ENCODE assay signal across 11 cellular contexts in genomic region chr11:16703795-16704194, GRCh38.
"Had no signal": no experiment of that assay in that cellular context is flagged by ENCODE, and none has a peak within 500 bp of the region (broad histone marks: within the 10 kb centered on the region; RNA-seq: fewer than 3 reads in every experiment).

No MANE protein-coding gene starts in this region.

- H3K4me3 ChIP-seq: GM23248, GM23338, HAP-1 had no signal

- H3K9ac ChIP-seq: GM23248 had no signal

- FAIRE-seq: H1, H54 had no signal

- H3K9me3 Mint-ChIP-seq: GM23338, H9, HFFc6 had no signal

- H3K4me1 Mint-ChIP-seq: GM23338 had no signal

- H3K27ac ChIP-seq: GM23248 had no signal

- H3K36me3 ChIP-seq: HAP-1 had no signal

- DNase-seq: GM23248, GOT3, H7, H9, HCEC 1CT, HFFc6 had no signal

- H2AFZ ChIP-seq: GM23248, GM23338 had no signal

- H3K9me3 ChIP-seq: HAP-1 had no signal

- H3K27ac Mint-ChIP-seq: GM23338, H9, HFFc6 had no signal

- H3K4me3 Mint-ChIP-seq: GM23338, H9, HFFc6 had no signal

- H3K4me2 ChIP-seq: GM23338 had no signal

- ATAC-seq: GM23338, HCT116 had no signal
